ENCODE assay signal across 13 cellular contexts in the genomic region with DNA sequence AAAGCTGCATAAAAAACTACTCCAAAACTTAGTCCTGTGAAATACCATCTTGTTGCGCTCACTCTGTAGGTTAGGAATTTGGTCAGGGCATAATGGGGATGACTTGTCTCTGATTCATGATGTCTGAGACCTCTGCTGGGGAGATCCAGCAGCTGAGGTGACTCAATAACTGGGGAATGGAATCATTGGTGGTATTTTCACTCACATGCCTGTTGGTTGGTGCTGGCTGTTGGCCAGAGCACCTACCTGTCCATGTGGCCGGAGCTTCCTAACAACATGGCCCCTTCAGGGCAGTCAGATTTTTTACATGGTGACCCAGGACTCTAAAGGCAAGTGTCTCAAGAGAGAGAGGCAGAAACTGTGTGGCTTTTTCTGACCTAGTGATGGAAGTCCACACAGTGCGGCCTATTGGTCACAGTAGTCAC. TPM values are rescaled to one million over a fixed set of nuclear protein-coding genes. Genes with fewer than 3 reads are reported as not detected.
DNase-seq lines count a peak whose midpoint lies in the region; ATAC-seq and TF ChIP-seq lines count a peak whose summit lies in the region.
"Had no signal": no experiment of that assay in that cellular context is flagged by ENCODE, and none has a peak within 500 bp of the region (broad histone marks: within the 10 kb centered on the region; RNA-seq: fewer than 3 reads in every experiment).

No MANE protein-coding gene starts in this region.

- no peaks in the 10 kb centered on the region for H3K27me3 Mint-ChIP-seq in neural progenitor cell (ENCODE audit: insufficient read depth, low read depth)

- no peaks in the 10 kb centered on the region for H3K9me3 Mint-ChIP-seq in neural progenitor cell

- H3K27ac Mint-ChIP-seq in neural progenitor cell, result no peak overlapping the region

- H3K36me3 ChIP-seq in osteoblast (ENCODE audit: insufficient read depth, low read length) (no peaks in the 10 kb centered on the region), neural progenitor cell (no peaks in the 10 kb centered on the region)
- H3K36me3 ChIP-seq: WERI-Rb-1 had no signal

- H3K4me1 Mint-ChIP-seq in neural progenitor cell, result no peaks in the 10 kb centered on the region

- peak overlapping the region; percentile 89 for H3K27ac ChIP-seq in osteoblast (ENCODE audit: low read depth, low read length)
- no peak overlapping the region for H3K27ac ChIP-seq in neural progenitor cell
- H3K27ac ChIP-seq: WERI-Rb-1 had no signal

- H3K4me3 Mint-ChIP-seq in neural progenitor cell, result no peak overlapping the region
- H3K4me3 Mint-ChIP-seq: naive thymus-derived CD4-positive, alpha-beta T cell had no signal

- H3K4me3 ChIP-seq in choroid plexus epithelial cell (ENCODE audit: low read depth, low read length), result no peak overlapping the region
- H3K4me3 ChIP-seq in osteoblast (ENCODE audit: insufficient read depth, low read length), result peak overlapping the region; percentile 7
- H3K4me3 ChIP-seq in neural progenitor cell, result no peak overlapping the region

- no peaks in the 10 kb centered on the region for H3K36me3 Mint-ChIP-seq in neural progenitor cell

- ATAC-seq in HG03097 (IDR thresholded peaks at IDR 0.05; ENCODE audit: low FRiP score, unreplicated experiment) (no peak), left ventricle myocardium superior (no peak)
- ATAC-seq: naive thymus-derived CD4-positive, alpha-beta T cell had no signal

- H3K4me2 ChIP-seq in osteoblast (ENCODE audit: insufficient read depth, low read length), result no peak overlapping the region
- H3K4me2 ChIP-seq in neural progenitor cell, result no peak overlapping the region

- H3K27me3 ChIP-seq in osteoblast (ENCODE audit: insufficient read depth, low read length) (no peaks in the 10 kb centered on the region), neural progenitor cell (no peaks in the 10 kb centered on the region)

- no peaks in the 10 kb centered on the region for H3F3A ChIP-seq in neural progenitor cell (ENCODE audit: low read depth)

- intact Hi-C loops in left ventricle myocardium superior (cut with micrococcal nuclease), result no loop called here

- H3K9me3 ChIP-seq in osteoblast (ENCODE audit: low read depth, low read length) (no peaks in the 10 kb centered on the region), neural progenitor cell (ENCODE audit: low read depth) (no peaks in the 10 kb centered on the region)

- H3K4me1 ChIP-seq in osteoblast (ENCODE audit: insufficient read depth, low read length) (peaks cover 32% of the 10 kb centered on the region), neural progenitor cell (no peaks in the 10 kb centered on the region)

- H3K79me2 ChIP-seq in osteoblast (ENCODE audit: insufficient read depth, low read length) (no peaks in the 10 kb centered on the region), neural progenitor cell (ENCODE audit: low read depth) (no peaks in the 10 kb centered on the region)

- DNase-seq in EL (peak; percentile 98), NCI-H226 (peak; percentile 95), choroid plexus epithelial cell (ENCODE audit: low read depth) (peak; percentile 95), osteoblast (ENCODE audit: insufficient read length, low spot score, missing footprints) (peak; percentile 87), left ventricle myocardium superior (no peak), hypothalamus (lab: John Stamatoyannopoulos, UW) (no peak), neural progenitor cell (ENCODE audit: low spot score) (no peak)
- DNase-seq: activated T-cell treated with anti-CD3 and anti-CD28 coated beads, Interleukin-2, amount 50 U/mL, for 1 hour; naive thymus-derived CD4-positive, alpha-beta T cell; NCI-H2081 treated with DMSO at 0.1 percent for 48 hours; stimulated activated CD4-positive, alpha-beta T cell treated with anti-CD3 and anti-CD28 coated beads, Interleukin-1b, Interleukin-23, amount 100 ng/mL, for 48 hours; WERI-Rb-1 had no signal

- H3K9ac ChIP-seq in neural progenitor cell, result no peak overlapping the region

- H4K20me1 ChIP-seq in osteoblast (ENCODE audit: insufficient read depth, low read length) (no peaks in the 10 kb centered on the region), neural progenitor cell (ENCODE audit: low read depth) (no peaks in the 10 kb centered on the region)

- TF ChIP-seq CTCF in choroid plexus epithelial cell (conservative IDR thresholded peaks at IDR 0.05; ENCODE audit: low read depth, low read length) (peak; percentile 21), osteoblast (IDR thresholded peaks at IDR 0.05; ENCODE audit: extremely low read depth, low read depth, low read length) (peak; percentile 6), neural progenitor cell (IDR thresholded peaks at IDR 0.05) (no peak)

- H2AFZ ChIP-seq in osteoblast (ENCODE audit: low read length) (peak overlapping the region; percentile 44), neural progenitor cell (replicated peaks) (no peak overlapping the region)

RNA-seq across cellular contexts. Expression of gene ESD, which starts 7.4 kb away (rescaled TPM):
- total RNA-seq in osteoblast (130 and 141 TPM in 2 replicates), left ventricle myocardium superior (102 TPM), neural progenitor cell (ENCODE audit: low replicate concordance) (135 and 191 TPM in 2 replicates)

Comparison
In these comparisons a context has a peak if more than half of its experiments do, and no peak if none do; other contexts are left out.
1. DNase-seq: peak in EL (single experiment), NCI-H226 (single experiment), choroid plexus epithelial cell (single experiment) and osteoblast (single experiment); none in left ventricle myocardium superior (single experiment), hypothalamus (0 of 51) and neural progenitor cell (single experiment).